ENCODE assay signal across 8 cellular contexts in the genomic region with DNA sequence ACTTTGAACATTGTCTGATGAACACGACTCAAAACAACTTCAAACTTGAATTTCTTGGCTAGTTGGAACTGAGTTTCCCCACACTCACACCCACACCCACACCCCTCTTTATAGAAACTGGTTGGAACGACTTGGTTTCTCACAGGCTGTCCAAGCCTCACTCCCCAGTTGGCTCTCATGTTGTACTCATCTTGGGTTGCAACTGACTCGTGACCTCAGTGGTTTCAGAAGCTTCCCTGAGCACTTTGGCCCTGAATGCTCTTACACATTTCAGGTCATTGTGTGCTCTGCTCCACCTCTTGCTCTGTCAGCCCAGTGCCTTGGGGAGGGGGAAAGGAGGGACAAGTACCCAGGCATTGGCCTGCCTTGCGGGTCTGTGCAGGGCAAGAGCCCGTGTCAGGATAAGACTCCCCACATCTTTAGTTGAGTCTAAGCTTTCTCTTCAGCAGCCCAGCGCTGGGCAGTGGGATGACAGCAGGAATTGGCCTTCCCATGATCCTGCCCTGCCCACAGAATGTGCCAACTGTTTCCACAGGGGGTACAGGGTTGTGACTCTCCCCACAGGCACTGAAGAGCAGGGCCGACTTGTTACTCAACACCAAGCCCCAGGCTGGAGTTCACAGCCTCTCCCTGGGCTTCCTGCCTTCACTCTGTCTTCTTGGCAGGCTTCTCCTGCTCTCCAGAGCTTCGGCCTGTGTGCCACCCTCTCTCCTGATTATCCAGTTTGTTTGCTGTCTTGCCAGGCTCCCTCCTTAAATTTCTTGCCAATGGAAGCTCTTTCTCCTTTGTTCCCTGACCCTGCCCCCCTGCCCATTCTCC.
A peak's percentile ranks its signal among the peaks of the same experiment; 100 is the strongest.
DNase-seq lines count a peak whose midpoint lies in the region; ATAC-seq and TF ChIP-seq lines count a peak whose summit lies in the region.

No MANE protein-coding gene starts in this region.

- H3K27ac Mint-ChIP-seq in CD8-positive, alpha-beta memory T cell: peak overlapping the region in 6 of 8 donors; percentile 20 to 85 (median 66)
- peak overlapping the region; percentile 37 for H3K27ac Mint-ChIP-seq in activated T-helper 2 cell treated with anti-CD3 and anti-CD28 coated beads, Interferon-gamma antibody, Interleukin-2, Interleukin-4, amounts not matched to agents 10 μg/mL and 5 μg/mL and 100 μg/mL, durations not matched to agents 14 hours and 24 hours and 36 hours

- no peak for DNase-seq in CD8-positive, alpha-beta memory T cell
- DNase-seq in H4 (ENCODE audit: low spot score) (peak; percentile 29), right cardiac atrium (peak; percentile 73 to 88 (median 80)), suprapubic skin (ENCODE audit: low spot score in 2 of 2) (peak; percentile 89 to 90), mesenteric fat pad (ENCODE audit: low spot score) (no peak), COR-L47 (lab: John Stamatoyannopoulos, UW) (no peak), spleen (no peak)
- no peak for DNase-seq in activated T-helper 2 cell treated with anti-CD3 and anti-CD28 coated beads, Interferon-gamma antibody, Interleukin-2, Interleukin-4, amounts not matched to agents 10 μg/mL and 5 μg/mL and 100 μg/mL, durations not matched to agents 14 hours and 24 hours and 36 hours (ENCODE audit: low spot score)

- H3K27me3 Mint-ChIP-seq in CD8-positive, alpha-beta memory T cell: peaks cover 4 to 10% of the 10 kb centered on the region in 2 donors
- H3K27me3 Mint-ChIP-seq in activated T-helper 2 cell treated with anti-CD3 and anti-CD28 coated beads, Interferon-gamma antibody, Interleukin-2, Interleukin-4, amounts not matched to agents 10 μg/mL and 5 μg/mL and 100 μg/mL, durations not matched to agents 14 hours and 24 hours and 36 hours (ENCODE audit: low read depth): no peaks in the 10 kb centered on the region

- H3K4me3 Mint-ChIP-seq in CD8-positive, alpha-beta memory T cell: peak overlapping the region in 3 of 7 donors; percentile 39 to 71 (median 53)
- H3K4me3 Mint-ChIP-seq in activated T-helper 2 cell treated with anti-CD3 and anti-CD28 coated beads, Interferon-gamma antibody, Interleukin-2, Interleukin-4, amounts not matched to agents 10 μg/mL and 5 μg/mL and 100 μg/mL, durations not matched to agents 14 hours and 24 hours and 36 hours (ENCODE audit: low read depth): no peak overlapping the region

- peak; percentile 91 to 95 for ATAC-seq in right cardiac atrium

- intact Hi-C loops in activated T-helper 2 cell treated with anti-CD3 and anti-CD28 coated beads, Interferon-gamma antibody, Interleukin-2, Interleukin-4, amounts not matched to agents 10 μg/mL and 5 μg/mL and 100 μg/mL, durations not matched to agents 14 hours and 24 hours and 36 hours (cut with micrococcal nuclease): no loop called here
- intact Hi-C loops in right cardiac atrium (cut with DNase I) (no loop called here), spleen (cut with DNase I; ENCODE audit: low total_unique reads) (no loop called here)

- H3K4me1 Mint-ChIP-seq in CD8-positive, alpha-beta memory T cell: peaks cover 12% of the 10 kb centered on the region in 3 donors
- H3K4me1 Mint-ChIP-seq in activated T-helper 2 cell treated with anti-CD3 and anti-CD28 coated beads, Interferon-gamma antibody, Interleukin-2, Interleukin-4, amounts not matched to agents 10 μg/mL and 5 μg/mL and 100 μg/mL, durations not matched to agents 14 hours and 24 hours and 36 hours (ENCODE audit: low read depth): peaks cover 11% of the 10 kb centered on the region

- 50% methylated on average over 8 of the region's 8 CpGs for WGBS in right cardiac atrium
- WGBS in suprapubic skin: 27% methylated on average over 8 of the region's 8 CpGs
- 61 to 70% (median 61%) methylated on average over 7 to 8 of the region's 8 CpGs for WGBS in spleen, 5 donors

- H3K4me3 ChIP-seq in CD8-positive, alpha-beta memory T cell (ENCODE audit: low read length): no peak overlapping the region
- H3K4me3 ChIP-seq in right cardiac atrium (ENCODE audit: low read length) (no peak overlapping the region), suprapubic skin (peak overlapping the region; percentile 1), spleen (no peak overlapping the region)

- CTCF ChIA-PET in CD8-positive, alpha-beta memory T cell (lab: Charles Lee): no interaction called here

- H3K27me3 ChIP-seq in CD8-positive, alpha-beta memory T cell (ENCODE audit: insufficient read depth, low read length, poor library complexity, severe bottlenecking): no peaks in the 10 kb centered on the region
- H3K27me3 ChIP-seq in right cardiac atrium (ENCODE audit: control insufficient read depth, insufficient read depth): no peaks in the 10 kb centered on the region
- no peaks in the 10 kb centered on the region for H3K27me3 ChIP-seq in suprapubic skin
- H3K27me3 ChIP-seq in spleen (replicated peaks in 1 of 7): no peaks in the 10 kb centered on the region

- H3K4me1 ChIP-seq in CD8-positive, alpha-beta memory T cell (ENCODE audit: insufficient read depth, low read length): peaks cover 15% of the 10 kb centered on the region
- peaks cover 4% of the 10 kb centered on the region for H3K4me1 ChIP-seq in right cardiac atrium (ENCODE audit: control insufficient read depth, insufficient read depth, low read length)
- H3K4me1 ChIP-seq in suprapubic skin: peaks cover 28% of the 10 kb centered on the region
- H3K4me1 ChIP-seq in spleen: no peaks in the 10 kb centered on the region

- no peak overlapping the region for H3K27ac ChIP-seq in CD8-positive, alpha-beta memory T cell (ENCODE audit: low read depth, low read length)
- H3K27ac ChIP-seq in right cardiac atrium (ENCODE audit: low read length): peak overlapping the region; percentile 88
- peak overlapping the region; percentile 86 for H3K27ac ChIP-seq in suprapubic skin
- H3K27ac ChIP-seq in spleen: no peak overlapping the region

- TF ChIP-seq CTCF in suprapubic skin (IDR thresholded peaks at IDR 0.05) (no peak), spleen (IDR thresholded peaks at IDR 0.05 in 8 of 11, conservative IDR thresholded peaks at IDR 0.05 in 3 of 11) (no peak)

- H3K36me3 Mint-ChIP-seq in CD8-positive, alpha-beta memory T cell: no peaks in the 10 kb centered on the region
- H3K36me3 Mint-ChIP-seq in activated T-helper 2 cell treated with anti-CD3 and anti-CD28 coated beads, Interferon-gamma antibody, Interleukin-2, Interleukin-4, amounts not matched to agents 10 μg/mL and 5 μg/mL and 100 μg/mL, durations not matched to agents 14 hours and 24 hours and 36 hours (ENCODE audit: low read depth): no peaks in the 10 kb centered on the region

- TF ChIP-seq EP300 in suprapubic skin (IDR thresholded peaks at IDR 0.05): no peak

- POLR2A ChIA-PET in CD8-positive, alpha-beta memory T cell (lab: Charles Lee): no interaction called here

- H3K9me3 ChIP-seq in CD8-positive, alpha-beta memory T cell (ENCODE audit: low read length): no peaks in the 10 kb centered on the region
- no peaks in the 10 kb centered on the region for H3K9me3 ChIP-seq in right cardiac atrium (ENCODE audit: control insufficient read depth, low read length)
- no peaks in the 10 kb centered on the region for H3K9me3 ChIP-seq in suprapubic skin
- H3K9me3 ChIP-seq in spleen: no peaks in the 10 kb centered on the region

- no peaks in the 10 kb centered on the region for H3K36me3 ChIP-seq in CD8-positive, alpha-beta memory T cell (ENCODE audit: insufficient read depth, low read length)
- H3K36me3 ChIP-seq in suprapubic skin: no peaks in the 10 kb centered on the region
- no peaks in the 10 kb centered on the region for H3K36me3 ChIP-seq in spleen

- no peak for TF ChIP-seq POLR2A in suprapubic skin (IDR thresholded peaks at IDR 0.05)
- TF ChIP-seq POLR2A in spleen (IDR thresholded peaks at IDR 0.05): no peak

- H3K9me3 Mint-ChIP-seq in CD8-positive, alpha-beta memory T cell: no peaks in the 10 kb centered on the region
- peaks cover 4% of the 10 kb centered on the region for H3K9me3 Mint-ChIP-seq in activated T-helper 2 cell treated with anti-CD3 and anti-CD28 coated beads, Interferon-gamma antibody, Interleukin-2, Interleukin-4, amounts not matched to agents 10 μg/mL and 5 μg/mL and 100 μg/mL, durations not matched to agents 14 hours and 24 hours and 36 hours

Comparison
In these comparisons a context has a peak if more than half of its experiments do, and no peak if none do; other contexts are left out.
1. DNase-seq: peak in H4 (single experiment), right cardiac atrium (3 of 3) and suprapubic skin (2 of 2); none in CD8-positive, alpha-beta memory T cell (0 of 5), activated T-helper 2 cell treated with anti-CD3 and anti-CD28 coated beads, Interferon-gamma antibody, Interleukin-2, Interleukin-4, amounts not matched to agents 10 μg/mL and 5 μg/mL and 100 μg/mL, durations not matched to agents 14 hours and 24 hours and 36 hours (single experiment), mesenteric fat pad (single experiment), COR-L47 (single experiment) and spleen (single experiment).
2. H3K27ac ChIP-seq: peak in right cardiac atrium (single experiment) and suprapubic skin (single experiment); none in CD8-positive, alpha-beta memory T cell (single experiment) and spleen (0 of 8).